Comparison of ENCODE assay signal across 14 cellular contexts in genomic region chr12:60205500-60205899, GRCh38.
A peak's percentile ranks its signal among the peaks of the same experiment; 100 is the strongest.
DNase-seq lines count a peak whose midpoint lies in the region; ATAC-seq and TF ChIP-seq lines count a peak whose summit lies in the region.
"Had no signal": no experiment of that assay in that cellular context is flagged by ENCODE, and none has a peak within 500 bp of the region (broad histone marks: within the 10 kb centered on the region; RNA-seq: fewer than 3 reads in every experiment).

No MANE protein-coding gene starts in this region.

- H3K4me1 ChIP-seq in adipocyte (ENCODE audit: control insufficient read depth, insufficient read depth, low read length) (peaks cover 6% of the 10 kb centered on the region), sigmoid colon (peaks cover 0 to 3% (median 0%) of the 10 kb centered on the region in 4 donors)
- H3K4me1 ChIP-seq: BLaER1 had no signal

- H3K27ac ChIP-seq in sigmoid colon: no peak overlapping the region
- H3K27ac ChIP-seq: BLaER1, ovary had no signal

- H3K27me3 ChIP-seq in adipocyte (replicated peaks; ENCODE audit: control insufficient read depth, insufficient read depth, low read length): no peaks in the 10 kb centered on the region
- H3K27me3 ChIP-seq in sigmoid colon: no peaks in the 10 kb centered on the region
- H3K27me3 ChIP-seq: BLaER1, ovary had no signal

- TF ChIP-seq POLR2A in sigmoid colon (IDR thresholded peaks at IDR 0.05): no peak

- H3K9ac ChIP-seq in adipocyte (ENCODE audit: low read length): no peak overlapping the region
- H3K9ac ChIP-seq: BLaER1 had no signal

- no peak for TF ChIP-seq EP300 in sigmoid colon (IDR thresholded peaks at IDR 0.05)

- no peak for TF ChIP-seq CTCF in sigmoid colon (IDR thresholded peaks at IDR 0.05)

- H3K4me3 ChIP-seq in adipocyte (ENCODE audit: low read length) (no peak overlapping the region), sigmoid colon (no peak overlapping the region)
- H3K4me3 ChIP-seq: BLaER1, ovary had no signal

- intact Hi-C loops in sigmoid colon (cut with DNase I): no loop called here

- DNase-seq in AG08395 (ENCODE audit: low spot score) (peak; percentile 6), HK-2 (ENCODE audit: unreplicated experiment) (peak; percentile 15), adipocyte (ENCODE audit: low read depth) (peak; percentile 66), iPS-NIHi11 (ENCODE audit: low spot score) (peak; percentile 34), sigmoid colon (no peak), DMS114 treated with DMSO at 0.1 percent for 48 hours (lab: John Stamatoyannopoulos, UW; ENCODE audit: unreplicated experiment) (no peak)
- DNase-seq: dermis blood vessel endothelial cell; NCI-H2107; ovary; stimulated activated CD4-positive, alpha-beta T cell treated with anti-CD3 and anti-CD28 coated beads, Interleukin-2, amount 100 ng/mL, for 24 hours had no signal

- no peaks in the 10 kb centered on the region for H3K9me3 ChIP-seq in adipocyte (ENCODE audit: control insufficient read depth, low read length)
- no peaks in the 10 kb centered on the region for H3K9me3 ChIP-seq in sigmoid colon
- H3K9me3 ChIP-seq: BLaER1, ovary had no signal

- WGBS in sigmoid colon, 2 donors: 88 to 89% methylated on average over 1 of the region's 1 CpG

- H3K36me3 ChIP-seq in adipocyte (ENCODE audit: control insufficient read depth, insufficient read depth, low read length, severe bottlenecking) (no peaks in the 10 kb centered on the region), sigmoid colon (no peaks in the 10 kb centered on the region)
- H3K36me3 ChIP-seq: BLaER1, ovary had no signal

- ATAC-seq in HG03025 (IDR thresholded peaks at IDR 0.05; ENCODE audit: low FRiP score, unreplicated experiment) (no peak), GM19324 (IDR thresholded peaks at IDR 0.05; ENCODE audit: low FRiP score, unreplicated experiment) (no peak)
- ATAC-seq: stimulated activated effector memory CD8-positive, alpha-beta T cell treated with anti-CD3 and anti-CD28 coated beads, Interleukin-12 subunit alpha, Interleukin-12 subunit beta, amount 100 ng/mL, for 72 hours had no signal

Comparison
In these comparisons a context has a peak if more than half of its experiments do, and no peak if none do; other contexts are left out.
1. DNase-seq: peak in AG08395 (single experiment), HK-2 (single experiment), adipocyte (single experiment) and iPS-NIHi11 (single experiment); none in sigmoid colon (single experiment) and DMS114 treated with DMSO at 0.1 percent for 48 hours (single experiment).